In the genomic region with DNA sequence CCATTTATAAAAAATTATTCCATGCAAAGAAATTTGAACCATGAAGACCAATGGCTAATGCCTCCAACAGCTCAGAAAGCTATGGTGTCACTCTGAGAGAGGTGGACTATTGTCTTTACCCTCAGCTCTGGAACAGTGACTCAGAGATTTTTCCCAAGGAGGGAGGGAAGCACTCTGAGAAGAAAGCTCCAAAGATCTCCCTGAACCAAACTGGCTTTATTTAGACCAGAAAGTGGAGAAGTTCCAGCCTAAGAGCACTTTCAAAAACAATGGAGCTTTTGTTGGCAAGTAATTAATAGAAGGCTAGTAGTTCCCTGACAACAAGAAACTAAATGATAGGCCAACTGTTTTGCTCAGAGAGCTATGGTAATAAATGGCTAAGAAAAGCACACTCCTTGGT, we compare ENCODE assay signal across 27 cellular contexts.
DNase-seq lines count a peak whose midpoint lies in the region; ATAC-seq and TF ChIP-seq lines count a peak whose summit lies in the region.
"Had no signal": no experiment of that assay in that cellular context is flagged by ENCODE, and none has a peak within 500 bp of the region (broad histone marks: within the 10 kb centered on the region; RNA-seq: fewer than 3 reads in every experiment).

No MANE protein-coding gene starts in this region.

- H3K9me3 ChIP-seq in RWPE2 (ENCODE audit: severe bottlenecking) = no peaks in the 10 kb centered on the region
- H3K9me3 ChIP-seq in body of pancreas = no peaks in the 10 kb centered on the region
- H3K9me3 ChIP-seq: BLaER1, Caco-2, lower lobe of right lung, neutrophil, Peyer's patch had no signal

- TF ChIP-seq CTCF in RWPE2 (IDR thresholded peaks at IDR 0.05; ENCODE audit: poor library complexity, severe bottlenecking) (no peak), body of pancreas (IDR thresholded peaks at IDR 0.05) (no peak)

- H3K27ac ChIP-seq in RWPE2 (ENCODE audit: poor library complexity, severe bottlenecking) (no peak overlapping the region), body of pancreas (no peak overlapping the region)
- H3K27ac ChIP-seq: BLaER1, cardiac muscle cell, epithelial cell of prostate, lower lobe of right lung, neutrophil, Peyer's patch had no signal

- DNase-seq in COLO829 (ENCODE audit: low spot score) (peak; percentile 79), RWPE2 (ENCODE audit: low spot score) (no peak), foreskin melanocyte (peak; percentile 98), pons (ENCODE audit: low spot score) (peak; percentile 89), NCI-H2029 (lab: John Stamatoyannopoulos, UW) (no peak), body of pancreas (no peak), COLO668 (lab: John Stamatoyannopoulos, UW; ENCODE audit: unreplicated experiment) (no peak)
- DNase-seq: ACHN; activated CD4-positive, alpha-beta memory T cell treated with anti-CD3 and anti-CD28 coated beads, Interleukin-2, amount 10 ng/mL, durations not matched to agents 7 days and 5 days; activated CD4-positive, CD25-positive, alpha-beta regulatory T cell treated with anti-CD3 and anti-CD28 coated beads, Interleukin-2, amount 50 U/mL, for 72 hours; activated gamma-delta T cell treated with Interleukin-2 at 50 U/mL for 16 hours; Caco-2; DMS79 treated with DMSO at 0.1 percent for 48 hours; lower lobe of right lung; MM.1S; NCI-H1417 treated with DMSO at 0.1 percent for 48 hours; NCI-H2107; NCI-H524 treated with DMSO at 0.1 percent for 48 hours; Peyer's patch; stimulated activated CD4-positive, alpha-beta T cell treated with anti-CD3 and anti-CD28 coated beads, Interleukin-4, amount 100 ng/mL, for 1 hour; stimulated activated naive CD4-positive, alpha-beta T cell had no signal

- intact Hi-C loops in body of pancreas (cut with DNase I) = no loop called here

- 0 out of 3 replicates have a peak, but pooled peaks have one; percentile 36 for ATAC-seq in RWPE2 (ENCODE audit: low read depth)
- ATAC-seq in GM19463 (IDR thresholded peaks at IDR 0.05; ENCODE audit: unreplicated experiment) = no peak
- no peak for ATAC-seq in body of pancreas
- ATAC-seq: K562, lower lobe of right lung had no signal

- H3K4me1 ChIP-seq in RWPE2 (ENCODE audit: insufficient read depth, poor library complexity, severe bottlenecking) (no peaks in the 10 kb centered on the region), body of pancreas (no peaks in the 10 kb centered on the region)
- H3K4me1 ChIP-seq: BLaER1, Caco-2, lower lobe of right lung, Peyer's patch had no signal

- peaks cover 31% of the 10 kb centered on the region for H3K27me3 ChIP-seq in RWPE2 (ENCODE audit: insufficient read depth, poor library complexity, severe bottlenecking)
- no peaks in the 10 kb centered on the region for H3K27me3 ChIP-seq in body of pancreas
- H3K27me3 ChIP-seq: BLaER1, cardiac muscle cell, neutrophil, Peyer's patch had no signal

- H3K36me3 ChIP-seq in RWPE2 (ENCODE audit: low read depth) = no peaks in the 10 kb centered on the region
- no peaks in the 10 kb centered on the region for H3K36me3 ChIP-seq in body of pancreas (replicated peaks in 1 of 2; ENCODE audit: insufficient read depth in 1 of 2, low read depth in 2 of 2)
- H3K36me3 ChIP-seq: BLaER1, cardiac muscle cell, lower lobe of right lung, neutrophil, Peyer's patch had no signal

- no peak overlapping the region for H3K4me3 ChIP-seq in RWPE2 (ENCODE audit: severe bottlenecking)
- H3K4me3 ChIP-seq in body of pancreas = no peak overlapping the region
- H3K4me3 ChIP-seq: BLaER1, cardiac muscle cell, K562, lower lobe of right lung, Peyer's patch had no signal

- TF ChIP-seq POLR2A in body of pancreas (IDR thresholded peaks at IDR 0.05) = no peak

Comparison
In these comparisons a context has a peak if more than half of its experiments do, and no peak if none do; other contexts are left out.
1. DNase-seq: peak in COLO829 (single experiment), foreskin melanocyte (single experiment) and pons (single experiment); none in RWPE2 (single experiment), NCI-H2029 (single experiment), body of pancreas (0 of 4) and COLO668 (single experiment).